In the genomic region with DNA sequence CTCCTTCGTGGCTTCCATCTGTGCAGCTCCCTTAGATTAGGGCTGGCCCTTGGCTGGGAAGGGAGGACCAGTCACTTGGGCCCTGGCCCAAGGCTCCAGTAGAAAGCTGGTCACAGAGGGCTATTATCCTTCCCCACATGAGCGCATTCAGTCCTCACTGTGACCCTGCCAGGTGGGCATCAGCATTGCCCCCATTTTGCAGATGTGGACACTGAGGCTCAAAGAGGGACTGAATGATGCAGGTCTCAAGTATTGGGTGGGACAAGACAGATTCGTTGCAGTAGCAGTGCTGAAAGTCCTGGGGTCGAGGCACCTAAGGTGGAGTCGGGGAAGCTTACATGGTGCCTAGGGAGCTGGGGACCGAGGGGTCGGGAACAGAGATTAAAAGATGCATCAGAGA, we compare ENCODE assay signal across 23 cellular contexts.
"Had no signal": no experiment of that assay in that cellular context is flagged by ENCODE, and none has a peak within 500 bp of the region (broad histone marks: within the 10 kb centered on the region; RNA-seq: fewer than 3 reads in every experiment).

No MANE protein-coding gene starts in this region.

- FAIRE-seq: pancreas, small intestine, urothelium cell line had no signal

- H3K36me3 ChIP-seq: left ventricle myocardium inferior, pancreas, prostate gland, sigmoid colon, spleen, suprapubic skin, thoracic aorta, tibial artery, upper lobe of right lung had no signal

- H3K4me1 ChIP-seq: left ventricle myocardium inferior, pancreas, prostate gland, sigmoid colon, spleen, suprapubic skin, tibial artery, upper lobe of right lung had no signal

- H3K27me3 ChIP-seq: pancreas had no signal

- DNase-seq: hypothalamus; islet precursor cell; left ventricle myocardium inferior; midbrain; mucosa of descending colon; naive thymus-derived CD4-positive, alpha-beta T cell; pancreas; retina; right cardiac atrium; sigmoid colon; spleen; stimulated activated CD4-positive, alpha-beta T cell treated with anti-CD3 and anti-CD28 coated beads, Interleukin-4, amount 100 ng/mL, for 24 hours; stimulated activated naive CD4-positive, alpha-beta T cell; tibial artery; upper lobe of right lung had no signal

- ATAC-seq: mucosa of descending colon; naive thymus-derived CD4-positive, alpha-beta T cell; natural killer cell treated with Interleukin-12 subunit alpha and Interleukin-12 subunit beta and Interleukin-15 and Interleukin-18, amount 100 ng/mL, for 72 hours; pancreas; right cardiac atrium; stimulated activated effector memory CD8-positive, alpha-beta T cell treated with anti-CD3 and anti-CD28 coated beads, Interleukin-12 subunit alpha, Interleukin-12 subunit beta, amount 100 ng/mL, for 72 hours; upper lobe of right lung had no signal

- H3K4me3 ChIP-seq: left ventricle myocardium inferior, lung, mucosa of descending colon, pancreas, prostate gland, sigmoid colon, spleen, suprapubic skin, thoracic aorta, tibial artery, upper lobe of right lung had no signal

- H3K27ac ChIP-seq: left ventricle myocardium inferior, pancreas, prostate gland, sigmoid colon, spleen, suprapubic skin, thoracic aorta, tibial artery, upper lobe of right lung had no signal

- H3K9me3 ChIP-seq: left ventricle myocardium inferior, mucosa of descending colon, pancreas, prostate gland, sigmoid colon, spleen, suprapubic skin, thoracic aorta, tibial artery, upper lobe of right lung had no signal
